In genomic region chr3:178947738-178948137, GRCh38 we compare ENCODE assay signal across 21 cellular contexts.
DNase-seq lines count a peak whose midpoint lies in the region; ATAC-seq, FAIRE-seq and TF ChIP-seq lines count a peak whose summit lies in the region.
"Had no signal": no experiment of that assay in that cellular context is flagged by ENCODE, and none has a peak within 500 bp of the region (broad histone marks: within the 10 kb centered on the region; RNA-seq: fewer than 3 reads in every experiment).

No MANE protein-coding gene starts in this region.

- no peak overlapping the region for H3K27ac Mint-ChIP-seq in GM23338
- H3K27ac Mint-ChIP-seq: activated CD4-positive, alpha-beta T cell treated with anti-CD3 and anti-CD28 coated beads, Interleukin-2, amount 10 ng/mL, durations not matched to agents 7 days and 5 days; activated naive CD4-positive, alpha-beta T cell treated with anti-CD3 and anti-CD28 coated beads, Interleukin-2, amount 50 U/mL, for 72 hours; nephron progenitor cell had no signal

- no TSS peak for BruUV-seq in PC-9 (replicated peaks; lab: Mats Ljungman, UMichigan)

- H3K4me1 ChIP-seq in GM23338 (ENCODE audit: insufficient read depth) (no peaks in the 10 kb centered on the region), PC-9 (replicated peaks; ENCODE audit: insufficient read depth) (no peaks in the 10 kb centered on the region), hepatocyte (ENCODE audit: insufficient read depth) (no peaks in the 10 kb centered on the region), stomach (no peaks in the 10 kb centered on the region), kidney (ENCODE audit: control insufficient read depth in 1 of 2, insufficient read depth in 1 of 2, low read depth in 1 of 2, low read length in 2 of 2) (no peaks in the 10 kb centered on the region)

- H3K36me3 ChIP-seq in GM23338 (ENCODE audit: insufficient read depth) (no peaks in the 10 kb centered on the region), PC-9 (ENCODE audit: low read depth) (no peaks in the 10 kb centered on the region), hepatocyte (replicated peaks; ENCODE audit: insufficient read depth, low read depth) (no peaks in the 10 kb centered on the region), stomach (no peaks in the 10 kb centered on the region), kidney (ENCODE audit: control insufficient read depth in 1 of 2, insufficient read depth in 2 of 2, low read length in 2 of 2) (no peaks in the 10 kb centered on the region)
- H3K36me3 ChIP-seq: MG63, thoracic aorta had no signal

- no peak for TF ChIP-seq EP300 in stomach (IDR thresholded peaks at IDR 0.05)

- CTCF ChIA-PET in PC-9 (lab: Charles Lee) = no interaction called here

- ATAC-seq in GM23338 (no peak), HG02938 (IDR thresholded peaks at IDR 0.05; ENCODE audit: unreplicated experiment) (no peak)

- H3K27me3 Mint-ChIP-seq in GM23338 (ENCODE audit: insufficient read depth, low read depth, poor library complexity) = no peaks in the 10 kb centered on the region
- H3K27me3 Mint-ChIP-seq: activated CD4-positive, alpha-beta T cell treated with anti-CD3 and anti-CD28 coated beads, Interleukin-2, amount 10 ng/mL, durations not matched to agents 7 days and 5 days had no signal

- no peak overlapping the region for H3K4me3 ChIP-seq in GM23338
- no peak overlapping the region for H3K4me3 ChIP-seq in PC-9
- no peak overlapping the region for H3K4me3 ChIP-seq in hepatocyte
- H3K4me3 ChIP-seq in stomach = no peak overlapping the region
- no peak overlapping the region for H3K4me3 ChIP-seq in kidney (ENCODE audit: low read length in 2 of 2)
- H3K4me3 ChIP-seq: MG63, thoracic aorta had no signal

- intact Hi-C loops in PC-9 (cut with micrococcal nuclease; ENCODE audit: unreplicated experiment) (no loop called here), stomach (cut with DNase I; ENCODE audit: low total_unique reads) (no loop called here), kidney (cut with DNase I) (no loop called here)

- TF ChIP-seq CTCF in GM23338 (conservative IDR thresholded peaks at IDR 0.05; ENCODE audit: low read depth in 2 of 2) (peak in 1 of 2 experiments; percentile 56; a peak in 3 of 4 replicates), PC-9 (conservative IDR thresholded peaks at IDR 0.05) (peak; percentile 38; the same call in 1 of the 2 replicates), hepatocyte (IDR thresholded peaks at IDR 0.05; ENCODE audit: poor library complexity) (peak; percentile 30), stomach (IDR thresholded peaks at IDR 0.05) (no peak), kidney (IDR thresholded peaks at IDR 0.05; ENCODE audit: borderline replicate concordance, extremely low read depth, insufficient read depth) (no peak)

- H3K4me3 Mint-ChIP-seq in GM23338 = no peak overlapping the region
- H3K4me3 Mint-ChIP-seq: activated CD4-positive, alpha-beta T cell treated with anti-CD3 and anti-CD28 coated beads, Interleukin-2, amount 10 ng/mL, durations not matched to agents 7 days and 5 days; nephron progenitor cell had no signal

- H3F3A ChIP-seq in GM23338 (replicated peaks; ENCODE audit: low read depth) (no peaks in the 10 kb centered on the region), PC-9 (ENCODE audit: insufficient read depth, low read depth) (no peaks in the 10 kb centered on the region)

- FAIRE-seq in kidney (lab: Jason Lieb, UNC) = no peak
- FAIRE-seq: bronchial epithelial cell had no signal

- no peaks in the 10 kb centered on the region for H3K4me1 Mint-ChIP-seq in GM23338
- H3K4me1 Mint-ChIP-seq: activated CD4-positive, alpha-beta T cell treated with anti-CD3 and anti-CD28 coated beads, Interleukin-2, amount 10 ng/mL, durations not matched to agents 7 days and 5 days; nephron progenitor cell had no signal

- no peaks in the 10 kb centered on the region for H3K9me3 ChIP-seq in PC-9 (ENCODE audit: insufficient read depth, low read depth)
- H3K9me3 ChIP-seq in hepatocyte (ENCODE audit: low read depth) = no peaks in the 10 kb centered on the region
- peaks cover 0 to 5% (median 0%) of the 10 kb centered on the region in 4 donors for H3K9me3 ChIP-seq in stomach
- H3K9me3 ChIP-seq in kidney (ENCODE audit: control insufficient read depth in 1 of 2, low read length in 2 of 2) = no peaks in the 10 kb centered on the region
- H3K9me3 ChIP-seq: thoracic aorta had no signal

- DNase-seq in COR-L47 (lab: John Stamatoyannopoulos, UW) = peak; percentile 33
- DNase-seq in GM23338 (ENCODE audit: low spot score) = peak; percentile 20
- DNase-seq in PC-9 = no peak
- no peak for DNase-seq in hepatocyte (ENCODE audit: low spot score)
- DNase-seq in stomach = no peak
- no peak for DNase-seq in kidney
- no peak for DNase-seq in NK-92 treated with Interleukin-12 subunit alpha and Interleukin-12 subunit beta, amount 100 ng/mL, for 24 hours (lab: John Stamatoyannopoulos, UW)
- DNase-seq: activated CD4-positive, alpha-beta T cell treated with anti-CD3 and anti-CD28 coated beads, Interleukin-2, amount 10 ng/mL, durations not matched to agents 7 days and 5 days; DMS79; effector CD8-positive, alpha-beta T cell; MG63; NCI-H82; nephron progenitor cell; retina; Right ventricle myocardium superior; stimulated activated CD4-positive, alpha-beta T cell treated with anti-CD3 and anti-CD28 coated beads, Interleukin-2, amount 100 ng/mL, for 48 hours; stimulated activated CD8-positive, alpha-beta memory T cell treated with anti-CD3 and anti-CD28 coated beads, Interleukin-4, amount 100 ng/mL, for 48 hours had no signal

- H3K79me2 ChIP-seq in GM23338 (replicated peaks; ENCODE audit: insufficient read depth) = no peaks in the 10 kb centered on the region
- H3K79me2 ChIP-seq in PC-9 (ENCODE audit: low read depth) = no peaks in the 10 kb centered on the region
- H3K79me2 ChIP-seq in hepatocyte = no peaks in the 10 kb centered on the region

- no peaks in the 10 kb centered on the region for H4K20me1 ChIP-seq in GM23338 (replicated peaks; ENCODE audit: insufficient read depth)
- H4K20me1 ChIP-seq in PC-9 (ENCODE audit: insufficient read depth) = no peaks in the 10 kb centered on the region
- no peaks in the 10 kb centered on the region for H4K20me1 ChIP-seq in hepatocyte (ENCODE audit: insufficient read depth, poor library complexity, severe bottlenecking)

- H3K9me2 ChIP-seq in GM23338 (ENCODE audit: insufficient read depth) = peaks cover 4% of the 10 kb centered on the region; the same call in 1 of the 2 replicates
- no peaks in the 10 kb centered on the region for H3K9me2 ChIP-seq in PC-9 (ENCODE audit: insufficient read depth)
- H3K9me2 ChIP-seq in hepatocyte (replicated peaks; ENCODE audit: insufficient read depth) = no peaks in the 10 kb centered on the region

- H3K9ac ChIP-seq in kidney (ENCODE audit: low read length in 2 of 2) = no peak overlapping the region

- no peak overlapping the region for H3K4me2 ChIP-seq in GM23338
- H3K4me2 ChIP-seq in PC-9 = no peak overlapping the region
- H3K4me2 ChIP-seq in hepatocyte = no peak overlapping the region

- TF ChIP-seq POLR2A in stomach (IDR thresholded peaks at IDR 0.05) = no peak

- H3K9me3 Mint-ChIP-seq in GM23338 = no peaks in the 10 kb centered on the region; the same call in 1 of the 3 replicates

- POLR2A ChIA-PET in PC-9 (lab: Charles Lee; ENCODE audit: unreplicated experiment) = no interaction called here

- no peak overlapping the region for H3K27ac ChIP-seq in GM23338 (ENCODE audit: low read depth)
- H3K27ac ChIP-seq in PC-9 = no peak overlapping the region
- no peak overlapping the region for H3K27ac ChIP-seq in hepatocyte
- H3K27ac ChIP-seq in stomach = no peak overlapping the region
- H3K27ac ChIP-seq in kidney (ENCODE audit: low read depth in 2 of 2, low read length in 2 of 2) = no peak overlapping the region
- H3K27ac ChIP-seq: thoracic aorta had no signal

- H3K27me3 ChIP-seq in GM23338 (ENCODE audit: insufficient read depth) = no peaks in the 10 kb centered on the region
- H3K27me3 ChIP-seq in PC-9 (ENCODE audit: insufficient read depth, low read depth) = no peaks in the 10 kb centered on the region
- H3K27me3 ChIP-seq in hepatocyte = no peaks in the 10 kb centered on the region
- no peaks in the 10 kb centered on the region for H3K27me3 ChIP-seq in stomach
- H3K27me3 ChIP-seq: MG63 had no signal

- H2AFZ ChIP-seq in GM23338 = no peak overlapping the region
- no peak overlapping the region for H2AFZ ChIP-seq in PC-9
- no peak overlapping the region for H2AFZ ChIP-seq in hepatocyte

- 0 out of 3 replicates have a peak, but pooled peaks cover 2% of the 10 kb centered on the region for H3K36me3 Mint-ChIP-seq in GM23338 (ENCODE audit: low read depth)

TF ChIP-seq in GM23338, 12 proteins besides CTCF, POLR2A, EP300 and RAD21 (continues in another document):
- TF ChIP-seq ZNF331 (CRISPR knock-in tag; IDR thresholded peaks at IDR 0.05; ENCODE audit: low read depth) (no peak), REST (IDR thresholded peaks at IDR 0.05; ENCODE audit: unreplicated experiment) (no peak), EZH2phosphoT487 (IDR thresholded peaks at IDR 0.05; ENCODE audit: unreplicated experiment) (no peak), ZNF114 (CRISPR knock-in tag; IDR thresholded peaks at IDR 0.05) (no peak), CREB1 (CRISPR knock-in tag; IDR thresholded peaks at IDR 0.05; ENCODE audit: low read depth) (no peak)

Comparison
In these comparisons a context has a peak if more than half of its experiments do, and no peak if none do; other contexts are left out.
1. DNase-seq: peak in COR-L47 (single experiment) and GM23338 (single experiment); none in PC-9 (0 of 2), hepatocyte (single experiment), stomach (single experiment), kidney (single experiment) and NK-92 treated with Interleukin-12 subunit alpha and Interleukin-12 subunit beta, amount 100 ng/mL, for 24 hours (single experiment).
2. CTCF ChIP-seq: peak in PC-9 (single experiment) and hepatocyte (single experiment); none in stomach (0 of 7) and kidney (single experiment).